Comparison of ENCODE assay signal across 8 cellular contexts in genomic region chr1:111990878-111991760, GRCh38. TPM values are rescaled to one million over a fixed set of nuclear protein-coding genes. Genes with fewer than 3 reads are reported as not detected.
DNase-seq lines count a peak whose midpoint lies in the region; ATAC-seq, FAIRE-seq and TF ChIP-seq lines count a peak whose summit lies in the region.

No MANE protein-coding gene starts in this region.

- ATAC-seq in GM19438 (IDR thresholded peaks at IDR 0.05; ENCODE audit: low read depth, unreplicated experiment) (peak; percentile 62), K562 (peak; percentile 79), HG03135 (IDR thresholded peaks at IDR 0.05; ENCODE audit: unreplicated experiment) (no peak), HG03139 (IDR thresholded peaks at IDR 0.05; ENCODE audit: unreplicated experiment) (no peak)

- H3K27me3 ChIP-seq in K562 (ENCODE audit: control insufficient read depth in 2 of 2, insufficient read depth in 2 of 2, low read length in 2 of 2): peaks cover 30 to 66% of the 10 kb centered on the region in 2 experiments

- no peaks in the 10 kb centered on the region for H3K79me2 ChIP-seq in K562 (ENCODE audit: control insufficient read depth, insufficient read depth, low read length)

- no TSS peak for BruUV-seq in K562 (replicated peaks; lab: Mats Ljungman, UMichigan)

- peak; percentile 26 to 41 (median 40); a peak in 3 of 6 replicates for TF ChIP-seq CTCF in K562 (IDR thresholded peaks at IDR 0.05 in 2 of 3, conservative IDR thresholded peaks at IDR 0.05 in 1 of 3; ENCODE audit: insufficient read depth in 2 of 3, low read depth in 1 of 3, low read length in 3 of 3)

- H3K27ac ChIP-seq in K562 (ENCODE audit: extremely low read depth, low read depth, low read length): no peak overlapping the region

- no peak for TF ChIP-seq EP300 in K562 (IDR thresholded peaks at IDR 0.05; ENCODE audit: low read length)

- POLR2A ChIA-PET in K562 (lab: Yijun Ruan, JAX): no interaction called here

- DNase-seq in 8988T (peak; percentile 31), NCI-H2196 treated with DMSO at 0.1 percent for 48 hours (lab: John Stamatoyannopoulos, UW; ENCODE audit: unreplicated experiment) (peak; percentile 76), K562 (ENCODE audit: extremely low read depth in 1 of 4, low spot score in 3 of 4) (peak; percentile 30 to 39 (median 36)), renal cortical epithelial cell (ENCODE audit: low read depth) (peak; percentile 48)

- 10% methylated on average over 31 of the region's 37 CpGs for WGBS in K562 (ENCODE audit: insufficient coverage, low coverage, missing lambda C conversion rate)

- no peak overlapping the region for H3K4me2 ChIP-seq in K562 (ENCODE audit: insufficient read depth, low read length)

- FAIRE-seq in K562 (lab: Jason Lieb, UNC): no peak

- H3K4me1 ChIP-seq in K562 (replicated peaks in 1 of 2; ENCODE audit: control insufficient read depth in 2 of 2, insufficient read depth in 2 of 2, low read length in 2 of 2): peaks cover 0 to 16% of the 10 kb centered on the region in 2 experiments; a peak in 1 of 5 replicates

- TF ChIP-seq POLR2A in K562 (conservative IDR thresholded peaks at IDR 0.05): no peak

- peak in 1 of 2 experiments; percentile 37; a peak in 2 of 4 replicates for TF ChIP-seq RAD21 in K562 (CRISPR knock-in tag; conservative IDR thresholded peaks at IDR 0.05 in 1 of 2, IDR thresholded peaks at IDR 0.05 in 1 of 2)

- H3K9me3 ChIP-seq in K562 (replicated peaks; ENCODE audit: control insufficient read depth, insufficient read depth, low read depth, low read length): no peaks in the 10 kb centered on the region

- no peaks in the 10 kb centered on the region; the same call in none of the 2 replicates for H4K20me1 ChIP-seq in K562 (replicated peaks; ENCODE audit: control insufficient read depth, insufficient read depth, low read length)

- no peak overlapping the region for H2AFZ ChIP-seq in K562 (ENCODE audit: low read depth, low read length)

- in situ Hi-C loops in K562 (cut with MboI): no loop called here

- no peak overlapping the region for H3K9ac ChIP-seq in K562 (ENCODE audit: insufficient read depth in 1 of 2, low read depth in 2 of 2, low read length in 2 of 2)

- H3K36me3 ChIP-seq in K562 (ENCODE audit: control insufficient read depth, insufficient read depth, low read length): no peaks in the 10 kb centered on the region

- H3K4me3 ChIP-seq in K562: no peak overlapping the region
- peak overlapping the region; percentile 41 for H3K4me3 ChIP-seq in iPS-11a (ENCODE audit: low read depth, low read length)

- no peaks in the 10 kb centered on the region for H3K9me1 ChIP-seq in K562 (ENCODE audit: control insufficient read depth, insufficient read depth, low read length)

- CTCF ChIA-PET in K562 (lab: Yijun Ruan, JAX; ENCODE audit: low intra/inter-chr PET ratio): no interaction called here

- intact Hi-C loops in K562 (cut with micrococcal nuclease): no loop called here

TF ChIP-seq in K562, 482 proteins besides CTCF, POLR2A, EP300 and RAD21:
- no peak for TF ChIP-seq GTF3C2 (IDR thresholded peaks at IDR 0.05; ENCODE audit: borderline replicate concordance, extremely low read depth, insufficient read length)
- TF ChIP-seq DMBX1 (CRISPR knock-in tag; IDR thresholded peaks at IDR 0.05; ENCODE audit: borderline replicate concordance): no peak
- TF ChIP-seq SMC3 (conservative IDR thresholded peaks at IDR 0.05; ENCODE audit: insufficient read depth, low read depth, low read length): 0 out of 2 replicates have a peak, but pooled peaks have one; percentile 3
- TF ChIP-seq, protein P1, sequence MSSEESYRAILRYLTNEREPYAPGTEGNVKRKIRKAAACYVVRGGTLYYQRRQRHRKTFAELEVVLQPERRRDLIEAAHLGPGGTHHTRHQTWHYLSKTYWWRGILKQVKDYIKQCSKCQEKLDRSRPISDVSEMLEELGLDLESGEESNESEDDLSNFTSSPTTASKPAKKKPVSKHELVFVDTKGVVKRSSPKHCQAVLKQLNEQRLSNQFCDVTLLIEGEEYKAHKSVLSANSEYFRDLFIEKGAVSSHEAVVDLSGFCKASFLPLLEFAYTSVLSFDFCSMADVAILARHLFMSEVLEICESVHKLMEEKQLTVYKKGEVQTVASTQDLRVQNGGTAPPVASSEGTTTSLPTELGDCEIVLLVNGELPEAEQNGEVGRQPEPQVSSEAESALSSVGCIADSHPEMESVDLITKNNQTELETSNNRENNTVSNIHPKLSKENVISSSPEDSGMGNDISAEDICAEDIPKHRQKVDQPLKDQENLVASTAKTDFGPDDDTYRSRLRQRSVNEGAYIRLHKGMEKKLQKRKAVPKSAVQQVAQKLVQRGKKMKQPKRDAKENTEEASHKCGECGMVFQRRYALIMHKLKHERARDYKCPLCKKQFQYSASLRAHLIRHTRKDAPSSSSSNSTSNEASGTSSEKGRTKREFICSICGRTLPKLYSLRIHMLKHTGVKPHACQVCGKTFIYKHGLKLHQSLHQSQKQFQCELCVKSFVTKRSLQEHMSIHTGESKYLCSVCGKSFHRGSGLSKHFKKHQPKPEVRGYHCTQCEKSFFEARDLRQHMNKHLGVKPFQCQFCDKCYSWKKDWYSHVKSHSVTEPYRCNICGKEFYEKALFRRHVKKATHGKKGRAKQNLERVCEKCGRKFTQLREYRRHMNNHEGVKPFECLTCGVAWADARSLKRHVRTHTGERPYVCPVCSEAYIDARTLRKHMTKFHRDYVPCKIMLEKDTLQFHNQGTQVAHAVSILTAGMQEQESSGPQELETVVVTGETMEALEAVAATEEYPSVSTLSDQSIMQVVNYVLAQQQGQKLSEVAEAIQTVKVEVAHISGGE (CRISPR knock-in tag; IDR thresholded peaks at IDR 0.05): peak in 1 of 3 experiments; percentile 83; a peak in 1 of 6 replicates
- TF ChIP-seq MYBL2 (IDR thresholded peaks at IDR 0.05; ENCODE audit: low read depth): no peak
- no peak for TF ChIP-seq MYBL2 (CRISPR knock-in tag; IDR thresholded peaks at IDR 0.05; ENCODE audit: borderline replicate concordance)

RNA-seq across cellular contexts. Expression of gene KCND3, which starts 1.7 kb away (rescaled TPM):
- not detected in 2 replicates for total RNA-seq in K562 (2011; cell fraction: chromatin; rRNA removed; ENCODE audit: low replicate concordance)
- not detected in 2 replicates for total RNA-seq in K562 (2011; cell fraction: nucleolus; rRNA removed)
- total RNA-seq in K562 (2011; cell fraction: nucleoplasm; rRNA removed): not detected in 2 replicates
- total RNA-seq in K562 (2014; rRNA removed): not detected in 2 replicates
- not detected in 2 replicates for total RNA-seq in K562 (2014; rRNA removed; fragmentation: Illumina TruSeq; extraction: Trizol)
- total RNA-seq in K562 (2015; rRNA removed; fragmentation: Illumina TruSeq; extraction: Trizol): not detected in 2 replicates
- total RNA-seq in K562 (2021): not detected in 2 replicates
- polyA plus RNA-seq in K562 (2011; rRNA removed): not detected in 2 replicates
- not detected in 2 replicates for polyA plus RNA-seq in K562 (2011; cell fraction: cytosol; rRNA removed)
- not detected in 2 replicates for polyA plus RNA-seq in K562 (2011; cell fraction: nucleus; rRNA removed)
- 0.03 TPM in 1 of 2 replicates, not detected in the other for polyA plus RNA-seq in K562 (2012)
- not detected in 2 replicates for polyA plus RNA-seq in K562 (2014; fragmentation: Illumina TruSeq; extraction: Trizol)
- polyA plus RNA-seq in K562 (2014; fragmentation: Nextera tagmentation; extraction: Ambion mirVana): not detected
- not detected in 2 replicates for polyA plus RNA-seq in K562 (2014; rRNA removed)
- polyA minus RNA-seq in K562 (2011; rRNA and poly(A)+ RNA removed): not detected in 2 replicates
- polyA minus RNA-seq in K562 (2011; cell fraction: cytosol; rRNA and poly(A)+ RNA removed): not detected in 2 replicates
- not detected in 2 replicates for polyA minus RNA-seq in K562 (2011; cell fraction: nucleus; rRNA and poly(A)+ RNA removed)
- total RNA-seq in renal cortical epithelial cell: 0.17 and 0.30 TPM in 2 replicates

Comparison
In these comparisons a context has a peak if more than half of its experiments do, and no peak if none do; other contexts are left out.
1. ATAC-seq: peak in GM19438 (single experiment) and K562 (single experiment); none in HG03135 (single experiment) and HG03139 (single experiment).
2. Peak in every context shown above with its lines, with median percentiles within 50 percentile points of each other: DNase-seq.